In the genomic region with DNA sequence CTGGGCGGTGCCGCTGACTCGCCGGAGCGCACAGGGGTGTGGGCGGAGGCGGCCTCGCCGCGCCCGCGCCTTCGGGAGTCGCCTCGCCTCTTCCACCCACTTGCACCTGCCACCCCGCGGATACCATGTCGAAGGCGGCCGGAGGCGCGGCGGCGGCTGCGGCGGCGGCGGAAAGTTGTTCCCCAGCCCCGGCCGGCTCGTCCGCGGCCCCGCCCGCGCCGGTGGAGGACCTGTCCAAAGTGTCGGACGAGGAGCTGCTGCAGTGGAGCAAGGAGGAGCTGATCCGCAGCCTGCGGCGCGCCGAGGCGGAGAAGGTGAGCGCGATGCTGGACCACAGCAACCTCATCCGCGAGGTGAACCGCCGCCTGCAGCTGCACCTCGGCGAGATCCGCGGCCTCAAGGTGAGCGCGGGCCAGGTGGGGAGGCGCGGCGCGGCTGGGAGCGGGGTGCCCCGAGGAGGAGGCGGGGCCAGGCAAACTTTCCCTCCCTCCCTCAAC, we compare ENCODE assay signal across 9 cellular contexts. TPM values are rescaled to one million over a fixed set of nuclear protein-coding genes. Genes with fewer than 3 reads are reported as not detected.
A peak's percentile ranks its signal among the peaks of the same experiment; 100 is the strongest.
DNase-seq lines count a peak whose midpoint lies in the region; ATAC-seq and TF ChIP-seq lines count a peak whose summit lies in the region.
"Had no signal": no experiment of that assay in that cellular context is flagged by ENCODE, and none has a peak within 500 bp of the region (broad histone marks: within the 10 kb centered on the region; RNA-seq: fewer than 3 reads in every experiment).

No MANE protein-coding gene starts in this region.

- H3K9me3 Mint-ChIP-seq in WTC11 (no peaks in the 10 kb centered on the region), immature natural killer cell (peaks cover 0 to 22% (median 6%) of the 10 kb centered on the region in 6 donors)
- H3K9me3 Mint-ChIP-seq in stimulated activated naive B cell treated with anti-CD40 and anti-IgM and Interleukin-4, amounts not matched to agents 10 μg/mL and 1 μg/mL and 100 μg/mL, for 72 hours: no peaks in the 10 kb centered on the region

- TF ChIP-seq CTCF in DOHH2 (IDR thresholded peaks at IDR 0.05; ENCODE audit: low read depth, low read length, poor library complexity, severe bottlenecking) (no peak), WTC11 (IDR thresholded peaks at IDR 0.05) (no peak)

- H3K9me2 ChIP-seq in DOHH2 (replicated peaks; ENCODE audit: control insufficient read depth, low read length): no peaks in the 10 kb centered on the region

- DNase-seq in WTC11 (ENCODE audit: low spot score) (peak; percentile 50), immature natural killer cell (no peak)
- DNase-seq in stimulated activated naive B cell treated with anti-CD40 and anti-IgM and Interleukin-4, amounts not matched to agents 10 μg/mL and 1 μg/mL and 100 μg/mL, for 72 hours: peak; percentile 1
- no peak for DNase-seq in activated naive CD4-positive, alpha-beta T cell treated with anti-CD3 and anti-CD28 coated beads, Interleukin-2, amount 50 U/mL, for 16 hours

- H3K4me3 Mint-ChIP-seq in WTC11 (peak overlapping the region; percentile 75), immature natural killer cell (no peak overlapping the region)
- peak overlapping the region; percentile 40 to 72 for H3K4me3 Mint-ChIP-seq in stimulated activated naive B cell treated with anti-CD40 and anti-IgM and Interleukin-4, amounts not matched to agents 10 μg/mL and 1 μg/mL and 100 μg/mL, for 72 hours

- H3K4me1 Mint-ChIP-seq in WTC11: peaks cover 25% of the 10 kb centered on the region
- H3K4me1 Mint-ChIP-seq in stimulated activated naive B cell treated with anti-CD40 and anti-IgM and Interleukin-4, amounts not matched to agents 10 μg/mL and 1 μg/mL and 100 μg/mL, for 72 hours: peaks cover 12 to 15% of the 10 kb centered on the region in 2 donors
- peaks cover 0 to 4% of the 10 kb centered on the region in 2 donors for H3K4me1 Mint-ChIP-seq in immature natural killer cell

- no peaks in the 10 kb centered on the region for H3F3A ChIP-seq in DOHH2 (ENCODE audit: control insufficient read depth, insufficient read depth)

- H3K4me1 ChIP-seq in DOHH2 (ENCODE audit: control insufficient read depth, low read length): peaks cover 44% of the 10 kb centered on the region

- H3K4me3 ChIP-seq in DOHH2 (ENCODE audit: low read length): peak overlapping the region; percentile 73
- peak overlapping the region; percentile 45 for H3K4me3 ChIP-seq in iPS-11a (ENCODE audit: low read depth, low read length)

- H4K20me1 ChIP-seq in DOHH2 (ENCODE audit: control insufficient read depth, insufficient read depth, low read depth, low read length): no peaks in the 10 kb centered on the region

- CTCF ChIA-PET in WTC11 (lab: Charles Lee): interaction anchor here (0.9 to 2.8 kb wide), 8 partner anchors 18 to 565 kb away, joined by 3 to 17 read pairs (median 8); no protein-coding TSS in a partner anchor

- no peaks in the 10 kb centered on the region for H3K36me3 ChIP-seq in DOHH2 (ENCODE audit: control insufficient read depth, low read length)

- H3K9me3 ChIP-seq in DOHH2 (ENCODE audit: control insufficient read depth, insufficient read depth, low read length): no peaks in the 10 kb centered on the region

- no peaks in the 10 kb centered on the region for H3K27me3 ChIP-seq in DOHH2 (ENCODE audit: control insufficient read depth, low read length)

- ATAC-seq in HG02571 (IDR thresholded peaks at IDR 0.05; ENCODE audit: unreplicated experiment) (peak; percentile 7), WTC11 (peak; percentile 6), HG02973 (IDR thresholded peaks at IDR 0.05; ENCODE audit: unreplicated experiment) (no peak)
- peak in 1 of 2 donors; percentile 9 for ATAC-seq in stimulated activated naive B cell treated with anti-CD40 and anti-IgM and Interleukin-4, amounts not matched to agents 10 μg/mL and 1 μg/mL and 100 μg/mL, for 72 hours (replicated peaks)

- H3K27me3 Mint-ChIP-seq in WTC11 (ENCODE audit: low read depth) (peaks cover 98% of the 10 kb centered on the region), immature natural killer cell (ENCODE audit: low read depth in 3 of 3) (peaks cover 10 to 27% (median 18%) of the 10 kb centered on the region in 3 donors)
- H3K27me3 Mint-ChIP-seq in stimulated activated naive B cell treated with anti-CD40 and anti-IgM and Interleukin-4, amounts not matched to agents 10 μg/mL and 1 μg/mL and 100 μg/mL, for 72 hours: peaks cover 43 to 72% of the 10 kb centered on the region in 2 donors

- POLR2A ChIA-PET in WTC11 (lab: Charles Lee): no interaction called here

- peaks cover 12% of the 10 kb centered on the region for H3K79me2 ChIP-seq in DOHH2 (ENCODE audit: control insufficient read depth, low read length)

- H3K27ac ChIP-seq in DOHH2 (ENCODE audit: low read depth, low read length): no peak overlapping the region; the same call in 1 of the 2 replicates

- H3K27ac Mint-ChIP-seq in WTC11: no peak overlapping the region
- no peak overlapping the region for H3K27ac Mint-ChIP-seq in stimulated activated naive B cell treated with anti-CD40 and anti-IgM and Interleukin-4, amounts not matched to agents 10 μg/mL and 1 μg/mL and 100 μg/mL, for 72 hours
- H3K27ac Mint-ChIP-seq in immature natural killer cell: no peak overlapping the region

- peak overlapping the region; percentile 63 for H3K4me2 ChIP-seq in DOHH2 (ENCODE audit: low read length)

- peaks cover 10% of the 10 kb centered on the region for H3K36me3 Mint-ChIP-seq in WTC11
- H3K36me3 Mint-ChIP-seq in stimulated activated naive B cell treated with anti-CD40 and anti-IgM and Interleukin-4, amounts not matched to agents 10 μg/mL and 1 μg/mL and 100 μg/mL, for 72 hours: no peaks in the 10 kb centered on the region
- no peaks in the 10 kb centered on the region for H3K36me3 Mint-ChIP-seq in immature natural killer cell

TF ChIP-seq in WTC11, 78 proteins besides CTCF, POLR2A, EP300 and RAD21:
- TF ChIP-seq, protein P1, sequence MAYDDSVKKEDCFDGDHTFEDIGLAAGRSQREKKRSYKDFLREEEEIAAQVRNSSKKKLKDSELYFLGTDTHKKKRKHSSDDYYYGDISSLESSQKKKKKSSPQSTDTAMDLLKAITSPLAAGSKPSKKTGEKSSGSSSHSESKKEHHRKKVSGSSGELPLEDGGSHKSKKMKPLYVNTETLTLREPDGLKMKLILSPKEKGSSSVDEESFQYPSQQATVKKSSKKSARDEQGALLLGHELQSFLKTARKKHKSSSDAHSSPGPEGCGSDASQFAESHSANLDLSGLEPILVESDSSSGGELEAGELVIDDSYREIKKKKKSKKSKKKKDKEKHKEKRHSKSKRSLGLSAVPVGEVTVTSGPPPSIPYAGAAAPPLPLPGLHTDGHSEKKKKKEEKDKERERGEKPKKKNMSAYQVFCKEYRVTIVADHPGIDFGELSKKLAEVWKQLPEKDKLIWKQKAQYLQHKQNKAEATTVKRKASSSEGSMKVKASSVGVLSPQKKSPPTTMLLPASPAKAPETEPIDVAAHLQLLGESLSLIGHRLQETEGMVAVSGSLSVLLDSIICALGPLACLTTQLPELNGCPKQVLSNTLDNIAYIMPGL (CRISPR knock-in tag; IDR thresholded peaks at IDR 0.05): 0 out of 2 replicates have a peak, but pooled peaks have one; percentile 18
- 0 out of 2 replicates have a peak, but pooled peaks have one; percentile 13 for TF ChIP-seq FOXK1 (CRISPR knock-in tag; IDR thresholded peaks at IDR 0.05)
- TF ChIP-seq NR3C1 (CRISPR knock-in tag; conservative IDR thresholded peaks at IDR 0.05; ENCODE audit: low read depth): no peak
- peak; percentile 61; the same call in 1 of the 2 replicates for TF ChIP-seq ZNF263 (CRISPR knock-in tag; IDR thresholded peaks at IDR 0.05; ENCODE audit: low read depth)
- no peak for TF ChIP-seq SOX15 (CRISPR knock-in tag; IDR thresholded peaks at IDR 0.05)
- no peak for TF ChIP-seq ZNF232 (CRISPR knock-in tag; IDR thresholded peaks at IDR 0.05)

RNA-seq across cellular contexts. Expression of a gene that starts 0.8 kb away (rescaled TPM):
- total RNA-seq in WTC11 (2021): 0.22 to 0.27 TPM (median 0.25 TPM) in 3 replicates
- not detected for polyA plus RNA-seq in immature natural killer cell
- total RNA-seq: fibroblast of lung had no signal

Comparison
In these comparisons a context has a peak if more than half of its experiments do, and no peak if none do; other contexts are left out.
1. DNase-seq: peak in WTC11 (single experiment) and stimulated activated naive B cell treated with anti-CD40 and anti-IgM and Interleukin-4, amounts not matched to agents 10 μg/mL and 1 μg/mL and 100 μg/mL, for 72 hours (single experiment); none in activated naive CD4-positive, alpha-beta T cell treated with anti-CD3 and anti-CD28 coated beads, Interleukin-2, amount 50 U/mL, for 16 hours (single experiment) and immature natural killer cell (0 of 3).
2. H3K4me3 Mint-ChIP-seq: peak in WTC11 (single experiment) and stimulated activated naive B cell treated with anti-CD40 and anti-IgM and Interleukin-4, amounts not matched to agents 10 μg/mL and 1 μg/mL and 100 μg/mL, for 72 hours (2 of 2); none in immature natural killer cell (0 of 5).